Comparison of ENCODE assay signal across 1 cellular context in the genomic region with DNA sequence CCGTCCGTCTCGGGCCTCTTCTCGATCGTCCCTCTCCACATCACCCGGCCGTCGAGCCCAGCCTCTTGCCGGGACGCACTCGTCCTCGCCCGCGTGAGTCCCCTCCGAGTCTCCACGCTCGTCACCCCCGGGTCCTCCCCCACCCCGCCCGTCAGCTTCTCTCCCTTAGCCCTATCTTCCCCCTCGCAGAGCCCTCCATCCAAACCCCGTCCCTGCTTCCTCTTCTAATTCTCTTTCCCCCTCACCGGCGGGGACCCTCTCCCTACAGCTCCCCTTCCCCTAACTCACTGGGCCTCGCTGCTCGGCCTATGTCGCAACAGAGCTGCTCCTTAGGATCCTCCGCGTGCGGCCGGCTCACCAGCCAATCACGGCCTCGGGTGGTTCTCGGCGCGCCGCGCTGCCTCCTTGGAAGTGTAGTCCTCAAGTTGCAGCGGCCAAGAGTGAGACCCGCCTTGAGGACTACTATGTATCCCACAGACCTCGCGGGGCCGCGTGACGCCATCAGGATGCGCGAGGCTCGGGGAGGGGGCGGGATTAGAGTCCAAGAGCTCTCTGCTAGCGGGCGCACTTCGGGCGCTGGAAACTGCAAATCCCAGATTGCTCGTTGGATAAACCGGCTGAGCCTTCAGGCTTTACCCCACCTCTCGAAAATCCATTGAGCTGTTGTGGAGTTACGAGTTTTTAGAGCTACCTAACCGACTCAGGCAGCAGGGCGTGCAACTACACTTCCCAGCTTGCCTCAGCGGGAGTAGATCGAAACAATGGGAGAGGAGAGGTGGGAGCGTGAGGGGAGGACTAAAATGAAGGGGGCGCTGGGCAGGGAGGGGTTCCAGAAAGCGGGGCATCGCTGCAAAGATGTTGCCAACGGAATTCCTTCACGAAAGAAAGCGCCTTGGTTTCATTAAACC.
TF ChIP-seq lines count a peak whose summit lies in the region.

A gene (minus strand): TSS at position 331 of the 908 bp plus-strand sequence. CDS start 747 bp downstream, outside the sequence.

TF ChIP-seq in HepG2, 621 proteins besides CTCF, POLR2A, EP300 and RAD21 (continued from another document and continues in another):
- TF ChIP-seq, protein P1, sequence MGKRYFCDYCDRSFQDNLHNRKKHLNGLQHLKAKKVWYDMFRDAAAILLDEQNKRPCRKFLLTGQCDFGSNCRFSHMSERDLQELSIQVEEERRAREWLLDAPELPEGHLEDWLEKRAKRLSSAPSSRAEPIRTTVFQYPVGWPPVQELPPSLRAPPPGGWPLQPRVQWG (CRISPR knock-in tag; IDR thresholded peaks at IDR 0.05; ENCODE audit: borderline replicate concordance, low read depth) = no peak
- TF ChIP-seq, protein P2, sequence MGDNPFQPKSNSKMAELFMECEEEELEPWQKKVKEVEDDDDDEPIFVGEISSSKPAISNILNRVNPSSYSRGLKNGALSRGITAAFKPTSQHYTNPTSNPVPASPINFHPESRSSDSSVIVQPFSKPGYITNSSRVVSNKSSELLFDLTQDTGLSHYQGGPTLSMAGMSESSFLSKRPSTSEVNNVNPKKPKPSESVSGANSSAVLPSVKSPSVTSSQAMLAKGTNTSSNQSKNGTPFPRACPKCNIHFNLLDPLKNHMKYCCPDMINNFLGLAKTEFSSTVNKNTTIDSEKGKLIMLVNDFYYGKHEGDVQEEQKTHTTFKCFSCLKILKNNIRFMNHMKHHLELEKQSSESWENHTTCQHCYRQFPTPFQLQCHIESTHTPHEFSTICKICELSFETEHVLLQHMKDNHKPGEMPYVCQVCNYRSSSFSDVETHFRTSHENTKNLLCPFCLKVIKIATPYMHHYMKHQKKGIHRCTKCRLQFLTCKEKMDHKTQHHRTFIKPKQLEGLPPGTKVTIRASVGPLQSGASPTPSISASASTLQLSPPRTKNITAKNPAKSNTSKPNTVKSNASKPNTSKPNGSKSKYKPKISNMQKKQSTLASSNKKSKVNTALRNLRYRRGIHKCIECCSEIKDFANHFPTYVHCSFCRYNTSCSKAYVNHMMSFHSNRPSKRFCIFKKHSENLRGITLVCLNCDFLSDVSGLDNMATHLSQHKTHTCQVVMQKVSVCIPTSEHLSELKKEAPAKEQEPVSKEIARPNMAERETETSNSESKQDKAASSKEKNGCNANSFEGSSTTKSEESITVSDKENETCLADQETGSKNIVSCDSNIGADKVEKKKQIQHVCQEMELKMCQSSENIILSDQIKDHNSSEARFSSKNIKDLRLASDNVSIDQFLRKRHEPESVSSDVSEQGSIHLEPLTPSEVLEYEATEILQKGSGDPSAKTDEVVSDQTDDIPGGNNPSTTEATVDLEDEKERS (CRISPR knock-in tag; IDR thresholded peaks at IDR 0.05) = 0 out of 2 replicates have a peak, but pooled peaks have one; percentile 42
- TF ChIP-seq KDM5A (IDR thresholded peaks at IDR 0.05; ENCODE audit: borderline replicate concordance, low read length) (peak; percentile 91), ZNF547 (CRISPR knock-in tag; IDR thresholded peaks at IDR 0.05) (peak; percentile 79; the same call in 1 of the 2 replicates), SUZ12 (IDR thresholded peaks at IDR 0.05; ENCODE audit: low read depth, low read length) (peak; percentile 79), ZNF879 (CRISPR knock-in tag; IDR thresholded peaks at IDR 0.05) (no peak), ZMYM4 (CRISPR knock-in tag; IDR thresholded peaks at IDR 0.05) (0 out of 2 replicates have a peak, but pooled peaks have one; percentile 55), HOXD1 (CRISPR knock-in tag; IDR thresholded peaks at IDR 0.05) (no peak), EEA1 (CRISPR knock-in tag; IDR thresholded peaks at IDR 0.05; ENCODE audit: borderline replicate concordance) (peak; percentile 64; the same call in 1 of the 2 replicates), YEATS4 (CRISPR knock-in tag; IDR thresholded peaks at IDR 0.05; ENCODE audit: borderline replicate concordance) (peak; percentile 71; the same call in 1 of the 2 replicates), NFYC (CRISPR knock-in tag; IDR thresholded peaks at IDR 0.05) (peak; percentile 87), CREM (IDR thresholded peaks at IDR 0.05) (peak; percentile 100), CREM (CRISPR knock-in tag; IDR thresholded peaks at IDR 0.05) (peak; percentile 81), FOXJ3 (CRISPR knock-in tag; IDR thresholded peaks at IDR 0.05; ENCODE audit: borderline replicate concordance) (peak; percentile 49; the same call in 1 of the 2 replicates), ASH2L (IDR thresholded peaks at IDR 0.05; ENCODE audit: insufficient read length, low read depth, low read length) (peak; percentile 86), YY1 (IDR thresholded peaks at IDR 0.05; ENCODE audit: insufficient read depth, insufficient replicate concordance, low read depth, low read length) (peak; percentile 25), CHD4 (IDR thresholded peaks at IDR 0.05; ENCODE audit: borderline replicate concordance, low read length) (no peak), BHLHE40 (IDR thresholded peaks at IDR 0.05; ENCODE audit: low read length) (peak; percentile 60; the same call in 1 of the 2 replicates), POGZ (CRISPR knock-in tag; IDR thresholded peaks at IDR 0.05) (peak; percentile 74), ZNF563 (CRISPR knock-in tag; IDR thresholded peaks at IDR 0.05) (0 out of 2 replicates have a peak, but pooled peaks have one; percentile 68), SALL1 (CRISPR knock-in tag; IDR thresholded peaks at IDR 0.05) (peak; percentile 75), MEIS1 (CRISPR knock-in tag; IDR thresholded peaks at IDR 0.05; ENCODE audit: borderline replicate concordance) (no peak), ZNF746 (CRISPR knock-in tag; IDR thresholded peaks at IDR 0.05) (peak; percentile 56; the same call in 1 of the 2 replicates), ZFX (CRISPR knock-in tag; IDR thresholded peaks at IDR 0.05; ENCODE audit: low read depth) (peak; percentile 86), ZNF333 (CRISPR knock-in tag; IDR thresholded peaks at IDR 0.05; ENCODE audit: borderline replicate concordance) (no peak), MYC (CRISPR knock-in tag; IDR thresholded peaks at IDR 0.05; ENCODE audit: borderline replicate concordance) (peak; percentile 85), TBX3 (IDR thresholded peaks at IDR 0.05; ENCODE audit: borderline replicate concordance) (no peak), FIP1L1 (IDR thresholded peaks at IDR 0.05; ENCODE audit: borderline replicate concordance, insufficient read depth, low read depth, low read length) (peak; percentile 76; the same call in 1 of the 2 replicates), ZNF552 (CRISPR knock-in tag; IDR thresholded peaks at IDR 0.05; ENCODE audit: borderline replicate concordance) (no peak), SSRP1 (CRISPR knock-in tag; IDR thresholded peaks at IDR 0.05) (no peak), ZNF430 (CRISPR knock-in tag; IDR thresholded peaks at IDR 0.05) (peak; percentile 62), RFX3 (CRISPR knock-in tag; IDR thresholded peaks at IDR 0.05) (0 out of 2 replicates have a peak, but pooled peaks have one; percentile 6), KDM2A (CRISPR knock-in tag; IDR thresholded peaks at IDR 0.05; ENCODE audit: borderline replicate concordance, low read depth) (peak; percentile 94; the same call in 1 of the 2 replicates)
- TF ChIP-seq, protein P3, sequence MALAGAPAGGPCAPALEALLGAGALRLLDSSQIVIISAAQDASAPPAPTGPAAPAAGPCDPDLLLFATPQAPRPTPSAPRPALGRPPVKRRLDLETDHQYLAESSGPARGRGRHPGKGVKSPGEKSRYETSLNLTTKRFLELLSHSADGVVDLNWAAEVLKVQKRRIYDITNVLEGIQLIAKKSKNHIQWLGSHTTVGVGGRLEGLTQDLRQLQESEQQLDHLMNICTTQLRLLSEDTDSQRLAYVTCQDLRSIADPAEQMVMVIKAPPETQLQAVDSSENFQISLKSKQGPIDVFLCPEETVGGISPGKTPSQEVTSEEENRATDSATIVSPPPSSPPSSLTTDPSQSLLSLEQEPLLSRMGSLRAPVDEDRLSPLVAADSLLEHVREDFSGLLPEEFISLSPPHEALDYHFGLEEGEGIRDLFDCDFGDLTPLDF (CRISPR knock-in tag; IDR thresholded peaks at IDR 0.05) = peak; percentile 63
- TF ChIP-seq, protein P4, sequence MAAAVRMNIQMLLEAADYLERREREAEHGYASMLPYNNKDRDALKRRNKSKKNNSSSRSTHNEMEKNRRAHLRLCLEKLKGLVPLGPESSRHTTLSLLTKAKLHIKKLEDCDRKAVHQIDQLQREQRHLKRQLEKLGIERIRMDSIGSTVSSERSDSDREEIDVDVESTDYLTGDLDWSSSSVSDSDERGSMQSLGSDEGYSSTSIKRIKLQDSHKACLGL (CRISPR knock-in tag; IDR thresholded peaks at IDR 0.05) = peak; percentile 17; the same call in 1 of the 2 replicates
- TF ChIP-seq, protein P5, sequence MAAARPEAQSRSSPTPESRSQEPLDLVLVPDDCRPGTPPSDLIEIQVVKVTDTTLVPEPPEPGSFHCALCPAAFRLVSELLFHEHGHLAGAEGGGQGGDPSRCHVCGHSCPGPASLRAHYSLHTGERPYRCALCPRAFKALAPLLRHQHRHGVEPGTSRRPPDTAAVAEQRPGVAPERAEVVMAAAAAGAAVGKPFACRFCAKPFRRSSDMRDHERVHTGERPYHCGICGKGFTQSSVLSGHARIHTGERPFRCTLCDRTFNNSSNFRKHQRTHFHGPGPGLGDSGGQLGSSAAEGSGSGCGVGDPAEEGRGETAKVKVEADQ (CRISPR knock-in tag; IDR thresholded peaks at IDR 0.05; ENCODE audit: borderline replicate concordance) = peak; percentile 73; the same call in 1 of the 2 replicates
- TF ChIP-seq, protein P6, sequence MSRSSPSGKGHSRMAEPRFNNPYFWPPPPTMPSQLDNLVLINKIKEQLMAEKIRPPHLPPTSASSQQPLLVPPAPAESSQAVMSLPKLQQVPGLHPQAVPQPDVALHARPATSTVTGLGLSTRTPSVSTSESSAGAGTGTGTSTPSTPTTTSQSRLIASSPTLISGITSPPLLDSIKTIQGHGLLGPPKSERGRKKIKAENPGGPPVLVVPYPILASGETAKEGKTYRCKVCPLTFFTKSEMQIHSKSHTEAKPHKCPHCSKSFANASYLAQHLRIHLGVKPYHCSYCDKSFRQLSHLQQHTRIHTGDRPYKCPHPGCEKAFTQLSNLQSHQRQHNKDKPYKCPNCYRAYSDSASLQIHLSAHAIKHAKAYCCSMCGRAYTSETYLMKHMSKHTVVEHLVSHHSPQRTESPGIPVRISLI (CRISPR knock-in tag; IDR thresholded peaks at IDR 0.05; ENCODE audit: borderline replicate concordance) = 0 out of 2 replicates have a peak, but pooled peaks have one; percentile 15
- TF ChIP-seq, protein P7, sequence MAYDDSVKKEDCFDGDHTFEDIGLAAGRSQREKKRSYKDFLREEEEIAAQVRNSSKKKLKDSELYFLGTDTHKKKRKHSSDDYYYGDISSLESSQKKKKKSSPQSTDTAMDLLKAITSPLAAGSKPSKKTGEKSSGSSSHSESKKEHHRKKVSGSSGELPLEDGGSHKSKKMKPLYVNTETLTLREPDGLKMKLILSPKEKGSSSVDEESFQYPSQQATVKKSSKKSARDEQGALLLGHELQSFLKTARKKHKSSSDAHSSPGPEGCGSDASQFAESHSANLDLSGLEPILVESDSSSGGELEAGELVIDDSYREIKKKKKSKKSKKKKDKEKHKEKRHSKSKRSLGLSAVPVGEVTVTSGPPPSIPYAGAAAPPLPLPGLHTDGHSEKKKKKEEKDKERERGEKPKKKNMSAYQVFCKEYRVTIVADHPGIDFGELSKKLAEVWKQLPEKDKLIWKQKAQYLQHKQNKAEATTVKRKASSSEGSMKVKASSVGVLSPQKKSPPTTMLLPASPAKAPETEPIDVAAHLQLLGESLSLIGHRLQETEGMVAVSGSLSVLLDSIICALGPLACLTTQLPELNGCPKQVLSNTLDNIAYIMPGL (CRISPR knock-in tag; IDR thresholded peaks at IDR 0.05; ENCODE audit: borderline replicate concordance in 1 of 2, low read depth in 1 of 2) = peak; percentile 62 to 63; a peak in 3 of 4 replicates
- TF ChIP-seq, protein P8, sequence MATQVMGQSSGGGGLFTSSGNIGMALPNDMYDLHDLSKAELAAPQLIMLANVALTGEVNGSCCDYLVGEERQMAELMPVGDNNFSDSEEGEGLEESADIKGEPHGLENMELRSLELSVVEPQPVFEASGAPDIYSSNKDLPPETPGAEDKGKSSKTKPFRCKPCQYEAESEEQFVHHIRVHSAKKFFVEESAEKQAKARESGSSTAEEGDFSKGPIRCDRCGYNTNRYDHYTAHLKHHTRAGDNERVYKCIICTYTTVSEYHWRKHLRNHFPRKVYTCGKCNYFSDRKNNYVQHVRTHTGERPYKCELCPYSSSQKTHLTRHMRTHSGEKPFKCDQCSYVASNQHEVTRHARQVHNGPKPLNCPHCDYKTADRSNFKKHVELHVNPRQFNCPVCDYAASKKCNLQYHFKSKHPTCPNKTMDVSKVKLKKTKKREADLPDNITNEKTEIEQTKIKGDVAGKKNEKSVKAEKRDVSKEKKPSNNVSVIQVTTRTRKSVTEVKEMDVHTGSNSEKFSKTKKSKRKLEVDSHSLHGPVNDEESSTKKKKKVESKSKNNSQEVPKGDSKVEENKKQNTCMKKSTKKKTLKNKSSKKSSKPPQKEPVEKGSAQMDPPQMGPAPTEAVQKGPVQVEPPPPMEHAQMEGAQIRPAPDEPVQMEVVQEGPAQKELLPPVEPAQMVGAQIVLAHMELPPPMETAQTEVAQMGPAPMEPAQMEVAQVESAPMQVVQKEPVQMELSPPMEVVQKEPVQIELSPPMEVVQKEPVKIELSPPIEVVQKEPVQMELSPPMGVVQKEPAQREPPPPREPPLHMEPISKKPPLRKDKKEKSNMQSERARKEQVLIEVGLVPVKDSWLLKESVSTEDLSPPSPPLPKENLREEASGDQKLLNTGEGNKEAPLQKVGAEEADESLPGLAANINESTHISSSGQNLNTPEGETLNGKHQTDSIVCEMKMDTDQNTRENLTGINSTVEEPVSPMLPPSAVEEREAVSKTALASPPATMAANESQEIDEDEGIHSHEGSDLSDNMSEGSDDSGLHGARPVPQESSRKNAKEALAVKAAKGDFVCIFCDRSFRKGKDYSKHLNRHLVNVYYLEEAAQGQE (IDR thresholded peaks at IDR 0.05; ENCODE audit: borderline replicate concordance in 1 of 2, low read depth in 1 of 2, low read length in 2 of 2) = peak in 1 of 2 experiments; percentile 39; a peak in 1 of 4 replicates
- TF ChIP-seq, protein P9, sequence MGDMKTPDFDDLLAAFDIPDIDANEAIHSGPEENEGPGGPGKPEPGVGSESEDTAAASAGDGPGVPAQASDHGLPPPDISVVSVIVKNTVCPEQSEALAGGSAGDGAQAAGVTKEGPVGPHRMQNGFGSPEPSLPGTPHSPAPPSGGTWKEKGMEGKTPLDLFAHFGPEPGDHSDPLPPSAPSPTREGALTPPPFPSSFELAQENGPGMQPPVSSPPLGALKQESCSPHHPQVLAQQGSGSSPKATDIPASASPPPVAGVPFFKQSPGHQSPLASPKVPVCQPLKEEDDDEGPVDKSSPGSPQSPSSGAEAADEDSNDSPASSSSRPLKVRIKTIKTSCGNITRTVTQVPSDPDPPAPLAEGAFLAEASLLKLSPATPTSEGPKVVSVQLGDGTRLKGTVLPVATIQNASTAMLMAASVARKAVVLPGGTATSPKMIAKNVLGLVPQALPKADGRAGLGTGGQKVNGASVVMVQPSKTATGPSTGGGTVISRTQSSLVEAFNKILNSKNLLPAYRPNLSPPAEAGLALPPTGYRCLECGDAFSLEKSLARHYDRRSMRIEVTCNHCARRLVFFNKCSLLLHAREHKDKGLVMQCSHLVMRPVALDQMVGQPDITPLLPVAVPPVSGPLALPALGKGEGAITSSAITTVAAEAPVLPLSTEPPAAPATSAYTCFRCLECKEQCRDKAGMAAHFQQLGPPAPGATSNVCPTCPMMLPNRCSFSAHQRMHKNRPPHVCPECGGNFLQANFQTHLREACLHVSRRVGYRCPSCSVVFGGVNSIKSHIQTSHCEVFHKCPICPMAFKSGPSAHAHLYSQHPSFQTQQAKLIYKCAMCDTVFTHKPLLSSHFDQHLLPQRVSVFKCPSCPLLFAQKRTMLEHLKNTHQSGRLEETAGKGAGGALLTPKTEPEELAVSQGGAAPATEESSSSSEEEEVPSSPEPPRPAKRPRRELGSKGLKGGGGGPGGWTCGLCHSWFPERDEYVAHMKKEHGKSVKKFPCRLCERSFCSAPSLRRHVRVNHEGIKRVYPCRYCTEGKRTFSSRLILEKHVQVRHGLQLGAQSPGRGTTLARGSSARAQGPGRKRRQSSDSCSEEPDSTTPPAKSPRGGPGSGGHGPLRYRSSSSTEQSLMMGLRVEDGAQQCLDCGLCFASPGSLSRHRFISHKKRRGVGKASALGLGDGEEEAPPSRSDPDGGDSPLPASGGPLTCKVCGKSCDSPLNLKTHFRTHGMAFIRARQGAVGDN (CRISPR knock-in tag; IDR thresholded peaks at IDR 0.05) = peak; percentile 80
